Comparison of ENCODE assay signal across 22 cellular contexts in genomic region chr7:130309986-130310385, GRCh38. TPM values are rescaled to one million over a fixed set of nuclear protein-coding genes. Genes with fewer than 3 reads are reported as not detected.
"Had no signal": no experiment of that assay in that cellular context is flagged by ENCODE, and none has a peak within 500 bp of the region (broad histone marks: within the 10 kb centered on the region; RNA-seq: fewer than 3 reads in every experiment).

No MANE protein-coding gene starts in this region.

- H3K27ac ChIP-seq: ascending aorta, colonic mucosa, epithelial cell of prostate, hepatocyte, prostate gland, right atrium auricular region, stomach had no signal

- H3K4me3 ChIP-seq: ascending aorta, colonic mucosa, hepatocyte, prostate gland, right atrium auricular region, stomach had no signal

- H3K27ac Mint-ChIP-seq: activated naive CD4-positive, alpha-beta T cell treated with anti-CD3 and anti-CD28 coated beads, Interleukin-2, amount 10 ng/mL, durations not matched to agents 7 days and 5 days; endodermal cell; memory B cell; type B pancreatic cell had no signal

- H3K4me3 Mint-ChIP-seq: activated naive CD4-positive, alpha-beta T cell treated with anti-CD3 and anti-CD28 coated beads, Interleukin-2, amount 10 ng/mL, durations not matched to agents 7 days and 5 days; central memory CD8-positive, alpha-beta T cell; endodermal cell; memory B cell; naive thymus-derived CD4-positive, alpha-beta T cell; type B pancreatic cell had no signal

- ATAC-seq: naive thymus-derived CD4-positive, alpha-beta T cell had no signal

- H3K36me3 ChIP-seq: ascending aorta, colonic mucosa, prostate gland, right atrium auricular region, stomach had no signal

- DNase-seq: activated CD4-positive, alpha-beta T cell treated with anti-CD3 and anti-CD28 coated beads, Interleukin-2, amount 50 U/mL, for 4 hours; activated CD4-positive, CD25-positive, alpha-beta regulatory T cell; activated effector memory CD4-positive, alpha-beta T cell treated with Interleukin-2 at 50 U/mL for 16 hours; activated naive CD4-positive, alpha-beta T cell treated with anti-CD3 and anti-CD28 coated beads, Interleukin-2, amount 10 ng/mL, durations not matched to agents 7 days and 5 days; colonic mucosa; endodermal cell; foreskin fibroblast; naive thymus-derived CD4-positive, alpha-beta T cell; stomach; T1000 had no signal

- H3K4me1 ChIP-seq: ascending aorta, colonic mucosa, prostate gland, right atrium auricular region, stomach had no signal

- H3K4me1 Mint-ChIP-seq: activated naive CD4-positive, alpha-beta T cell treated with anti-CD3 and anti-CD28 coated beads, Interleukin-2, amount 10 ng/mL, durations not matched to agents 7 days and 5 days; central memory CD8-positive, alpha-beta T cell; endodermal cell; memory B cell had no signal

- H3K27me3 ChIP-seq: ascending aorta, colonic mucosa, hepatocyte, right atrium auricular region, stomach had no signal

- H3K9me3 Mint-ChIP-seq: activated naive CD4-positive, alpha-beta T cell treated with anti-CD3 and anti-CD28 coated beads, Interleukin-2, amount 10 ng/mL, durations not matched to agents 7 days and 5 days; central memory CD8-positive, alpha-beta T cell; memory B cell; naive thymus-derived CD4-positive, alpha-beta T cell had no signal

- H3K27me3 Mint-ChIP-seq: type B pancreatic cell had no signal

- H3K9me3 ChIP-seq: ascending aorta, colonic mucosa, prostate gland, right atrium auricular region, stomach had no signal

- H3K36me3 Mint-ChIP-seq: activated naive CD4-positive, alpha-beta T cell treated with anti-CD3 and anti-CD28 coated beads, Interleukin-2, amount 10 ng/mL, durations not matched to agents 7 days and 5 days; memory B cell; naive thymus-derived CD4-positive, alpha-beta T cell had no signal

RNA-seq across cellular contexts. Expression of gene CPA4, which starts 17.0 kb away (rescaled TPM):
- total RNA-seq: ascending aorta; colonic mucosa; endodermal cell; naive thymus-derived CD4-positive, alpha-beta T cell; stomach; temporal lobe had no signal
- polyA plus RNA-seq: naive thymus-derived CD4-positive, alpha-beta T cell had no signal

RNA-seq across cellular contexts. Expression of gene CPA5, which starts 34.6 kb away (rescaled TPM):
- total RNA-seq: ascending aorta, colonic mucosa, endodermal cell, glomerular endothelial cell, hepatocyte, liver, right atrium auricular region, stomach, temporal lobe had no signal

RNA-seq across cellular contexts. Expression of gene CPA2, which starts 43.3 kb away (rescaled TPM):
- total RNA-seq: ascending aorta; glomerular endothelial cell; liver; naive thymus-derived CD4-positive, alpha-beta T cell; osteocyte; prostate gland; right atrium auricular region; temporal lobe had no signal
- polyA plus RNA-seq: liver; naive thymus-derived CD4-positive, alpha-beta T cell had no signal
